Comparison of ENCODE assay signal across 1 cellular context in the genomic region with DNA sequence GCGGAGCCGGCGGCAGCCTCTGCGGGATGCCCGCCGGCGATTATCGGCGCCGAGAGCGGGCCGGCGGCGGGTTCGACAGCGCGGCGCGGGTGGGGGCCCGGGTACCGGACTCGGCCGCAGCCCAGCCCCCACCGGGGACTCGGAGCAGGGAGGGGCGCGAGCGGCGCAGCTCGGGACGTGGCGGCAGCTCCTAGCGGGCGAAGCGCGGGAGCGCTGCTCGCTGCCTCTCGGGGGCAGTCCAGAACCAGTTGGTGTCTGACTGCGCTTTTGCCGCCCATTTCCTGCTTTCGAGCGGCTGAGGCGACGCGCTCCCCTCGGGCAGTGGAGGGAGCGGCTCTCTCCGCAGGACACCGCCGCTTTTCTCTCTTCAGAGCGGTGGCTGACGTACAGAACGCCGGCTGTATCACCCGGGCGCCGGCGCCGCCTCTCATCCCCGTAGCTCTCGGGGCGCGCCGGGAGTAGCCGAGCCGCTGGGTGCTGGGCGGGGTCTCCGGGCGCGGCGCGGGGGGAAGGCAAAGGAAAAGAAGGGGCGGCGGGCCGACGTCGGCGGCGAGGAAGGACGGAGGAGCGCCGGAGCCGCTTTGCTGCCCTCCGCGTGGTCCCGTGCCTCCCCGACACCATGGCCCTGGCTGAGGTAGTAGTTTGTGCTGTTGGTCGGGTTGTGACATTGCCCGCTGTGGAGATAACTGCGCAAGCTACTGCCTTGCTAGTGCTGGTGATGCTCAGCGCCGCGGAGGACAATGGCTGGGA.
TF ChIP-seq lines count a peak whose summit lies in the region.

No MANE protein-coding gene starts in this region.

TF ChIP-seq in HEK293, 187 proteins besides CTCF, POLR2A, EP300 and RAD21 (continued from another document and continues in another):
- TF ChIP-seq, protein P1, sequence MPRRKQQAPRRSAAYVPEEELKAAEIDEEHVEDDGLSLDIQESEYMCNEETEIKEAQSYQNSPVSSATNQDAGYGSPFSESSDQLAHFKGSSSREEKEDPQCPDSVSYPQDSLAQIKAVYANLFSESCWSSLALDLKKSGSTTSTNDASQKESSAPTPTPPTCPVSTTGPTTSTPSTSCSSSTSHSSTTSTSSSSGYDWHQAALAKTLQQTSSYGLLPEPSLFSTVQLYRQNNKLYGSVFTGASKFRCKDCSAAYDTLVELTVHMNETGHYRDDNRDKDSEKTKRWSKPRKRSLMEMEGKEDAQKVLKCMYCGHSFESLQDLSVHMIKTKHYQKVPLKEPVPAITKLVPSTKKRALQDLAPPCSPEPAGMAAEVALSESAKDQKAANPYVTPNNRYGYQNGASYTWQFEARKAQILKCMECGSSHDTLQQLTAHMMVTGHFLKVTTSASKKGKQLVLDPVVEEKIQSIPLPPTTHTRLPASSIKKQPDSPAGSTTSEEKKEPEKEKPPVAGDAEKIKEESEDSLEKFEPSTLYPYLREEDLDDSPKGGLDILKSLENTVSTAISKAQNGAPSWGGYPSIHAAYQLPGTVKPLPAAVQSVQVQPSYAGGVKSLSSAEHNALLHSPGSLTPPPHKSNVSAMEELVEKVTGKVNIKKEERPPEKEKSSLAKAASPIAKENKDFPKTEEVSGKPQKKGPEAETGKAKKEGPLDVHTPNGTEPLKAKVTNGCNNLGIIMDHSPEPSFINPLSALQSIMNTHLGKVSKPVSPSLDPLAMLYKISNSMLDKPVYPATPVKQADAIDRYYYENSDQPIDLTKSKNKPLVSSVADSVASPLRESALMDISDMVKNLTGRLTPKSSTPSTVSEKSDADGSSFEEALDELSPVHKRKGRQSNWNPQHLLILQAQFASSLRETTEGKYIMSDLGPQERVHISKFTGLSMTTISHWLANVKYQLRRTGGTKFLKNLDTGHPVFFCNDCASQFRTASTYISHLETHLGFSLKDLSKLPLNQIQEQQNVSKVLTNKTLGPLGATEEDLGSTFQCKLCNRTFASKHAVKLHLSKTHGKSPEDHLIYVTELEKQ (tag by site-specific recombination; IDR thresholded peaks at IDR 0.05; ENCODE audit: borderline replicate concordance) = no peak
- TF ChIP-seq ZNF660 (tag by site-specific recombination; IDR thresholded peaks at IDR 0.05) = peak; percentile 40; the same call in 1 of the 2 replicates
- no peak for TF ChIP-seq ZNF169 (tag by site-specific recombination; IDR thresholded peaks at IDR 0.05)
- no peak for TF ChIP-seq ZNF266 (tag by site-specific recombination; IDR thresholded peaks at IDR 0.05; ENCODE audit: low read depth)
- no peak for TF ChIP-seq ZNF214 (tag by site-specific recombination; IDR thresholded peaks at IDR 0.05; ENCODE audit: borderline replicate concordance)
- TF ChIP-seq ZNF433 (tag by site-specific recombination; IDR thresholded peaks at IDR 0.05; ENCODE audit: low read depth) = no peak
- no peak for TF ChIP-seq ZNF571 (tag by site-specific recombination; IDR thresholded peaks at IDR 0.05)
- peak; percentile 97 for TF ChIP-seq FEZF1 (tag by site-specific recombination; IDR thresholded peaks at IDR 0.05)
- no peak for TF ChIP-seq ZNF16 (tag by site-specific recombination; IDR thresholded peaks at IDR 0.05; ENCODE audit: low read depth)
- TF ChIP-seq, protein P2, sequence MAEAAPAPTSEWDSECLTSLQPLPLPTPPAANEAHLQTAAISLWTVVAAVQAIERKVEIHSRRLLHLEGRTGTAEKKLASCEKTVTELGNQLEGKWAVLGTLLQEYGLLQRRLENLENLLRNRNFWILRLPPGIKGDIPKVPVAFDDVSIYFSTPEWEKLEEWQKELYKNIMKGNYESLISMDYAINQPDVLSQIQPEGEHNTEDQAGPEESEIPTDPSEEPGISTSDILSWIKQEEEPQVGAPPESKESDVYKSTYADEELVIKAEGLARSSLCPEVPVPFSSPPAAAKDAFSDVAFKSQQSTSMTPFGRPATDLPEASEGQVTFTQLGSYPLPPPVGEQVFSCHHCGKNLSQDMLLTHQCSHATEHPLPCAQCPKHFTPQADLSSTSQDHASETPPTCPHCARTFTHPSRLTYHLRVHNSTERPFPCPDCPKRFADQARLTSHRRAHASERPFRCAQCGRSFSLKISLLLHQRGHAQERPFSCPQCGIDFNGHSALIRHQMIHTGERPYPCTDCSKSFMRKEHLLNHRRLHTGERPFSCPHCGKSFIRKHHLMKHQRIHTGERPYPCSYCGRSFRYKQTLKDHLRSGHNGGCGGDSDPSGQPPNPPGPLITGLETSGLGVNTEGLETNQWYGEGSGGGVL (tag by site-specific recombination; IDR thresholded peaks at IDR 0.05) = no peak
- TF ChIP-seq ZNF596 (tag by site-specific recombination; IDR thresholded peaks at IDR 0.05) = peak; percentile 32
- no peak for TF ChIP-seq YY2 (tag by site-specific recombination; IDR thresholded peaks at IDR 0.05)
- no peak for TF ChIP-seq ZFHX2 (tag by site-specific recombination; conservative IDR thresholded peaks at IDR 0.05)
- TF ChIP-seq ZFP69B (tag by site-specific recombination; IDR thresholded peaks at IDR 0.05) = no peak
- TF ChIP-seq, protein P3, sequence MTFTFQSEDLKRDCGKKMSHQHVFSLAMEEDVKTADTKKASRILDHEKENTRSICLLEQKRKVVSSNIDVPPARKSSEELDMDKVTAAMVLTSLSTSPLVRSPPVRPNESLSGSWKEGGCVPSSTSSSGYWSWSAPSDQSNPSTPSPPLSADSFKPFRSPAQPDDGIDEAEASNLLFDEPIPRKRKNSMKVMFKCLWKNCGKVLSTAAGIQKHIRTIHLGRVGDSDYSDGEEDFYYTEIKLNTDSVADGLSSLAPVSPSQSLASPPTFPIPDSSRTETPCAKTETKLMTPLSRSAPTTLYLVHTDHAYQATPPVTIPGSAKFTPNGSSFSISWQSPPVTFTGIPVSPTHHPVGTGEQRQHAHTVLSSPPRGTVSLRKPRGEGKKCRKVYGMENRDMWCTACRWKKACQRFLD (tag by site-specific recombination; IDR thresholded peaks at IDR 0.05) = no peak
- peak; percentile 68 for TF ChIP-seq ZNF501 (tag by site-specific recombination; IDR thresholded peaks at IDR 0.05)
- TF ChIP-seq WT1 (tag by site-specific recombination; IDR thresholded peaks at IDR 0.05) = no peak
- TF ChIP-seq ZNF274 (IDR thresholded peaks at IDR 0.05; ENCODE audit: low read length) = no peak
- TF ChIP-seq ZNF274 (tag by site-specific recombination; IDR thresholded peaks at IDR 0.05; ENCODE audit: borderline replicate concordance) = no peak
- TF ChIP-seq, protein P4, sequence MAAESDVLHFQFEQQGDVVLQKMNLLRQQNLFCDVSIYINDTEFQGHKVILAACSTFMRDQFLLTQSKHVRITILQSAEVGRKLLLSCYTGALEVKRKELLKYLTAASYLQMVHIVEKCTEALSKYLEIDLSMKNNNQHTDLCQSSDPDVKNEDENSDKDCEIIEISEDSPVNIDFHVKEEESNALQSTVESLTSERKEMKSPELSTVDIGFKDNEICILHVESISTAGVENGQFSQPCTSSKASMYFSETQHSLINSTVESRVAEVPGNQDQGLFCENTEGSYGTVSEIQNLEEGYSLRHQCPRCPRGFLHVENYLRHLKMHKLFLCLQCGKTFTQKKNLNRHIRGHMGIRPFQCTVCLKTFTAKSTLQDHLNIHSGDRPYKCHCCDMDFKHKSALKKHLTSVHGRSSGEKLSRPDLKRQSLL (tag by site-specific recombination; IDR thresholded peaks at IDR 0.05) = 0 out of 2 replicates have a peak, but pooled peaks have one; percentile 37
- TF ChIP-seq ZNF366 (tag by site-specific recombination; conservative IDR thresholded peaks at IDR 0.05) = peak; percentile 32; the same call in 1 of the 2 replicates
- TF ChIP-seq ZNF624 (tag by site-specific recombination; IDR thresholded peaks at IDR 0.05) = no peak
- no peak for TF ChIP-seq HOXA7 (CRISPR knock-in tag; IDR thresholded peaks at IDR 0.05; ENCODE audit: borderline replicate concordance)
- TF ChIP-seq, protein P5, sequence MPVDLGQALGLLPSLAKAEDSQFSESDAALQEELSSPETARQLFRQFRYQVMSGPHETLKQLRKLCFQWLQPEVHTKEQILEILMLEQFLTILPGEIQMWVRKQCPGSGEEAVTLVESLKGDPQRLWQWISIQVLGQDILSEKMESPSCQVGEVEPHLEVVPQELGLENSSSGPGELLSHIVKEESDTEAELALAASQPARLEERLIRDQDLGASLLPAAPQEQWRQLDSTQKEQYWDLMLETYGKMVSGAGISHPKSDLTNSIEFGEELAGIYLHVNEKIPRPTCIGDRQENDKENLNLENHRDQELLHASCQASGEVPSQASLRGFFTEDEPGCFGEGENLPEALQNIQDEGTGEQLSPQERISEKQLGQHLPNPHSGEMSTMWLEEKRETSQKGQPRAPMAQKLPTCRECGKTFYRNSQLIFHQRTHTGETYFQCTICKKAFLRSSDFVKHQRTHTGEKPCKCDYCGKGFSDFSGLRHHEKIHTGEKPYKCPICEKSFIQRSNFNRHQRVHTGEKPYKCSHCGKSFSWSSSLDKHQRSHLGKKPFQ (tag by site-specific recombination; IDR thresholded peaks at IDR 0.05) = no peak
- TF ChIP-seq ZNF423 (tag by site-specific recombination; IDR thresholded peaks at IDR 0.05) = peak; percentile 58
- no peak for TF ChIP-seq ZNF701 (tag by site-specific recombination; IDR thresholded peaks at IDR 0.05)
- TF ChIP-seq ZNF776 (tag by site-specific recombination; IDR thresholded peaks at IDR 0.05; ENCODE audit: borderline replicate concordance) = no peak
- TF ChIP-seq ZNF558 (tag by site-specific recombination; IDR thresholded peaks at IDR 0.05) = no peak
- TF ChIP-seq ZNF521 (tag by site-specific recombination; IDR thresholded peaks at IDR 0.05) = no peak
- TF ChIP-seq ZBTB1 (tag by site-specific recombination; IDR thresholded peaks at IDR 0.05) = no peak
- TF ChIP-seq ZNF530 (tag by site-specific recombination; IDR thresholded peaks at IDR 0.05; ENCODE audit: low read depth) = no peak
- no peak for TF ChIP-seq ZNF792 (tag by site-specific recombination; IDR thresholded peaks at IDR 0.05)
- peak; percentile 67 for TF ChIP-seq ZIC2 (tag by site-specific recombination; IDR thresholded peaks at IDR 0.05)
- TF ChIP-seq ZNF202 (tag by site-specific recombination; IDR thresholded peaks at IDR 0.05; ENCODE audit: borderline replicate concordance) = no peak
- TF ChIP-seq, protein P6, sequence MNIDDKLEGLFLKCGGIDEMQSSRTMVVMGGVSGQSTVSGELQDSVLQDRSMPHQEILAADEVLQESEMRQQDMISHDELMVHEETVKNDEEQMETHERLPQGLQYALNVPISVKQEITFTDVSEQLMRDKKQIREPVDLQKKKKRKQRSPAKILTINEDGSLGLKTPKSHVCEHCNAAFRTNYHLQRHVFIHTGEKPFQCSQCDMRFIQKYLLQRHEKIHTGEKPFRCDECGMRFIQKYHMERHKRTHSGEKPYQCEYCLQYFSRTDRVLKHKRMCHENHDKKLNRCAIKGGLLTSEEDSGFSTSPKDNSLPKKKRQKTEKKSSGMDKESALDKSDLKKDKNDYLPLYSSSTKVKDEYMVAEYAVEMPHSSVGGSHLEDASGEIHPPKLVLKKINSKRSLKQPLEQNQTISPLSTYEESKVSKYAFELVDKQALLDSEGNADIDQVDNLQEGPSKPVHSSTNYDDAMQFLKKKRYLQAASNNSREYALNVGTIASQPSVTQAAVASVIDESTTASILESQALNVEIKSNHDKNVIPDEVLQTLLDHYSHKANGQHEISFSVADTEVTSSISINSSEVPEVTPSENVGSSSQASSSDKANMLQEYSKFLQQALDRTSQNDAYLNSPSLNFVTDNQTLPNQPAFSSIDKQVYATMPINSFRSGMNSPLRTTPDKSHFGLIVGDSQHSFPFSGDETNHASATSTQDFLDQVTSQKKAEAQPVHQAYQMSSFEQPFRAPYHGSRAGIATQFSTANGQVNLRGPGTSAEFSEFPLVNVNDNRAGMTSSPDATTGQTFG (tag by site-specific recombination; IDR thresholded peaks at IDR 0.05; ENCODE audit: borderline replicate concordance) = no peak
- no peak for TF ChIP-seq ZNF544 (tag by site-specific recombination; IDR thresholded peaks at IDR 0.05)
- no peak for TF ChIP-seq ZNF707 (tag by site-specific recombination; IDR thresholded peaks at IDR 0.05)
- no peak for TF ChIP-seq PRDM1 (tag by site-specific recombination; IDR thresholded peaks at IDR 0.05)
- TF ChIP-seq ZFP41 (tag by site-specific recombination; IDR thresholded peaks at IDR 0.05; ENCODE audit: borderline replicate concordance) = no peak
- no peak for TF ChIP-seq ZNF473 (tag by site-specific recombination; IDR thresholded peaks at IDR 0.05)
- TF ChIP-seq ZNF133 (tag by site-specific recombination; IDR thresholded peaks at IDR 0.05) = no peak
- TF ChIP-seq ZNF324 (tag by site-specific recombination; IDR thresholded peaks at IDR 0.05) = no peak; the same call in 1 of the 2 replicates
- TF ChIP-seq, protein P7, sequence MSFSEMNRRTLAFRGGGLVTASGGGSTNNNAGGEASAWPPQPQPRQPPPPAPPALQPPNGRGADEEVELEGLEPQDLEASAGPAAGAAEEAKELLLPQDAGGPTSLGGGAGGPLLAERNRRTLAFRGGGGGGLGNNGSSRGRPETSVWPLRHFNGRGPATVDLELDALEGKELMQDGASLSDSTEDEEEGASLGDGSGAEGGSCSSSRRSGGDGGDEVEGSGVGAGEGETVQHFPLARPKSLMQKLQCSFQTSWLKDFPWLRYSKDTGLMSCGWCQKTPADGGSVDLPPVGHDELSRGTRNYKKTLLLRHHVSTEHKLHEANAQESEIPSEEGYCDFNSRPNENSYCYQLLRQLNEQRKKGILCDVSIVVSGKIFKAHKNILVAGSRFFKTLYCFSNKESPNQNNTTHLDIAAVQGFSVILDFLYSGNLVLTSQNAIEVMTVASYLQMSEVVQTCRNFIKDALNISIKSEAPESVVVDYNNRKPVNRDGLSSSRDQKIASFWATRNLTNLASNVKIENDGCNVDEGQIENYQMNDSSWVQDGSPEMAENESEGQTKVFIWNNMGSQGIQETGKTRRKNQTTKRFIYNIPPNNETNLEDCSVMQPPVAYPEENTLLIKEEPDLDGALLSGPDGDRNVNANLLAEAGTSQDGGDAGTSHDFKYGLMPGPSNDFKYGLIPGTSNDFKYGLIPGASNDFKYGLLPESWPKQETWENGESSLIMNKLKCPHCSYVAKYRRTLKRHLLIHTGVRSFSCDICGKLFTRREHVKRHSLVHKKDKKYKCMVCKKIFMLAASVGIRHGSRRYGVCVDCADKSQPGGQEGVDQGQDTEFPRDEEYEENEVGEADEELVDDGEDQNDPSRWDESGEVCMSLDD (tag by site-specific recombination; IDR thresholded peaks at IDR 0.05) = peak; percentile 67; the same call in 1 of the 2 replicates
- TF ChIP-seq, protein P8, sequence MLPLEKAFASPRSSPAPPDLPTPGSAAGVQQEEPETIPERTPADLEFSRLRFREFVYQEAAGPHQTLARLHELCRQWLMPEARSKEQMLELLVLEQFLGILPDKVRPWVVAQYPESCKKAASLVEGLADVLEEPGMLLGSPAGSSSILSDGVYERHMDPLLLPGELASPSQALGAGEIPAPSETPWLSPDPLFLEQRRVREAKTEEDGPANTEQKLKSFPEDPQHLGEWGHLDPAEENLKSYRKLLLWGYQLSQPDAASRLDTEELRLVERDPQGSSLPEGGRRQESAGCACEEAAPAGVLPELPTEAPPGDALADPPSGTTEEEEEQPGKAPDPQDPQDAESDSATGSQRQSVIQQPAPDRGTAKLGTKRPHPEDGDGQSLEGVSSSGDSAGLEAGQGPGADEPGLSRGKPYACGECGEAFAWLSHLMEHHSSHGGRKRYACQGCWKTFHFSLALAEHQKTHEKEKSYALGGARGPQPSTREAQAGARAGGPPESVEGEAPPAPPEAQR (tag by site-specific recombination; IDR thresholded peaks at IDR 0.05) = no peak
- TF ChIP-seq ZNF548 (tag by site-specific recombination; IDR thresholded peaks at IDR 0.05) = no peak
- TF ChIP-seq, protein P9, sequence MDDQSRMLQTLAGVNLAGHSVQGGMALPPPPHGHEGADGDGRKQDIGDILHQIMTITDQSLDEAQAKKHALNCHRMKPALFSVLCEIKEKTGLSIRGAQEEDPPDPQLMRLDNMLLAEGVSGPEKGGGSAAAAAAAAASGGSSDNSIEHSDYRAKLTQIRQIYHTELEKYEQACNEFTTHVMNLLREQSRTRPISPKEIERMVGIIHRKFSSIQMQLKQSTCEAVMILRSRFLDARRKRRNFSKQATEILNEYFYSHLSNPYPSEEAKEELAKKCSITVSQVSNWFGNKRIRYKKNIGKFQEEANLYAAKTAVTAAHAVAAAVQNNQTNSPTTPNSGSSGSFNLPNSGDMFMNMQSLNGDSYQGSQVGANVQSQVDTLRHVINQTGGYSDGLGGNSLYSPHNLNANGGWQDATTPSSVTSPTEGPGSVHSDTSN (CRISPR knock-in tag; IDR thresholded peaks at IDR 0.05) = no peak
